23 cellular contexts compared by ENCODE assay signal in genomic region chr11:97934572-97935208, GRCh38.
"Had no signal": no experiment of that assay in that cellular context is flagged by ENCODE, and none has a peak within 500 bp of the region (broad histone marks: within the 10 kb centered on the region; RNA-seq: fewer than 3 reads in every experiment).

No MANE protein-coding gene starts in this region.

- H3K9me3 ChIP-seq: Peyer's patch, SJCRH30 had no signal

- H3K4me1 ChIP-seq: Peyer's patch had no signal

- H3K27ac ChIP-seq: PC-9, Peyer's patch, SJCRH30 had no signal

- ATAC-seq: HepG2, Right ventricle myocardium inferior, SK-N-SH treated with all-trans-retinoic acid at 6 μM for 48 hours had no signal

- H3K4me3 ChIP-seq: PC-9, Peyer's patch, SJCRH30 had no signal

- DNase-seq: IMR-90; NCI-H1092; NCI-H1105 treated with DMSO at 0.1 percent for 48 hours; NCI-H1417 treated with DMSO at 0.1 percent for 48 hours; NCI-H187; NCI-H2029; NCI-H2081 treated with DMSO at 0.1 percent for 48 hours; NCI-H2171; NCI-H226; NCI-H446; NCI-H510A; NCI-H524 treated with DMSO at 0.1 percent for 48 hours; NCI-H69; NCI-H774; NK-92 treated with Interleukin-12 subunit alpha and Interleukin-12 subunit beta, amount 100 ng/mL, for 24 hours; PC-9; Peyer's patch; SHP77 treated with DMSO at 0.1 percent for 48 hours; SJCRH30; T-helper 1 cell had no signal

- H3K36me3 ChIP-seq: Peyer's patch, SJCRH30 had no signal

- H2AFZ ChIP-seq: PC-9 had no signal

- H3K4me2 ChIP-seq: PC-9 had no signal

- FAIRE-seq: HepG2 had no signal

- H3K27me3 ChIP-seq: Peyer's patch, SJCRH30 had no signal
